15 cellular contexts compared by ENCODE assay signal in the genomic region with DNA sequence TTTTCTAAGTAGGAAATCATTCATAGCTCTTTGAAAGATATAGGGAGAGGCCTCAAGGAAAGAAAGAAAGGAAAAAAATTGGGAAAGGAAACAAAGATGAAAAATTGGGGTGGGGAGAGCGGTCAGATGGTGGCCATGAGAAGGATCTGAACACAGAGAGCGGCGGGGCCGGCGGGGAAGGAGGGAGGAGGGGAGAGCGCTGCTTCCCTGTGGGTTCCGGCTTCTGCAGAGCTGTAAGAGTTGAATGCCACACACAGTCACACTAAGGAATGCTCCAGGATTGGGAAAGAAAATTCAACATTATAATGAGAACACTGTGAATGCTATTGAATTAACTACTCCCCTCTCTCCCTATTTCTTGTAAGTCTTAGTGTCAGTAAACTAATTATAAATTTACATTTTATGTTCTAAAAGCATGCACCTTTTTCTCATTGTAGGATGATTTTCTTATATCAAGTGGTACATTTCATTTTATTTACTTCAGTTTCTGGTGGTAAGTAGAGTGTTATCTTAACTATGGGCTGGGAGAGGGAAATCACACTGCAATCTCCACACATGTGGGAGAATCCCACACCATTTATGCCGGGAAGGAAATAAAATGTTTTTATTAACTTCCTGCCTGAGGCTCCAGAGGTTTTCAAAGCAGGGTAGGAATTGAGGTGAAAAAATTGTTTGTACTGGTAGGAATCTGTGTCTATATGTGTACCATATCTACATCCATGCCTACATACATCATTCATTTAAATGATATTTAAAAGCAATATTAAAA. TPM values are rescaled to one million over a fixed set of nuclear protein-coding genes. Genes with fewer than 3 reads are reported as not detected.
DNase-seq lines count a peak whose midpoint lies in the region; ATAC-seq and TF ChIP-seq lines count a peak whose summit lies in the region.
"Had no signal": no experiment of that assay in that cellular context is flagged by ENCODE, and none has a peak within 500 bp of the region (broad histone marks: within the 10 kb centered on the region; RNA-seq: fewer than 3 reads in every experiment).

No MANE protein-coding gene starts in this region.

- H3K9ac ChIP-seq in adipocyte (ENCODE audit: low read length): no peak overlapping the region

- CTCF ChIA-PET in naive thymus-derived CD4-positive, alpha-beta T cell (lab: Charles Lee): no interaction called here

- no peak overlapping the region for H3K27ac ChIP-seq in naive thymus-derived CD4-positive, alpha-beta T cell (ENCODE audit: low read depth, low read length)
- H3K27ac ChIP-seq: thyroid gland had no signal

- peak overlapping the region; percentile 18 for H3K4me3 ChIP-seq in adipocyte (ENCODE audit: low read length)
- H3K4me3 ChIP-seq in naive thymus-derived CD4-positive, alpha-beta T cell (ENCODE audit: low read length): no peak overlapping the region
- H3K4me3 ChIP-seq: thyroid gland had no signal

- peaks cover 2% of the 10 kb centered on the region for H3K27me3 Mint-ChIP-seq in glutamatergic neuron (ENCODE audit: unreplicated experiment)
- peaks cover 12% of the 10 kb centered on the region for H3K27me3 Mint-ChIP-seq in mesothelial cell of epicardium (ENCODE audit: low read depth)
- peaks cover 9% of the 10 kb centered on the region for H3K27me3 Mint-ChIP-seq in type B pancreatic cell
- peaks cover 19 to 51% (median 48%) of the 10 kb centered on the region in 5 donors for H3K27me3 Mint-ChIP-seq in naive thymus-derived CD4-positive, alpha-beta T cell

- no peaks in the 10 kb centered on the region for H3K36me3 ChIP-seq in adipocyte (ENCODE audit: control insufficient read depth, insufficient read depth, low read length, severe bottlenecking)
- no peaks in the 10 kb centered on the region for H3K36me3 ChIP-seq in naive thymus-derived CD4-positive, alpha-beta T cell (ENCODE audit: control insufficient read depth in 2 of 3, insufficient read depth in 3 of 3, low read length in 3 of 3)
- H3K36me3 ChIP-seq: thyroid gland had no signal

- ATAC-seq in naive thymus-derived CD4-positive, alpha-beta T cell: no peak
- no peak for ATAC-seq in GM21529 (IDR thresholded peaks at IDR 0.05; ENCODE audit: unreplicated experiment)

- H3K27me3 ChIP-seq in adipocyte (replicated peaks; ENCODE audit: control insufficient read depth, insufficient read depth, low read length): no peaks in the 10 kb centered on the region
- H3K27me3 ChIP-seq in naive thymus-derived CD4-positive, alpha-beta T cell (ENCODE audit: control insufficient read depth in 2 of 2, insufficient read depth in 2 of 2, low read length in 2 of 2): no peaks in the 10 kb centered on the region
- H3K27me3 ChIP-seq: thyroid gland had no signal

- H3K9me3 ChIP-seq in adipocyte (ENCODE audit: control insufficient read depth, low read length): no peaks in the 10 kb centered on the region
- no peaks in the 10 kb centered on the region for H3K9me3 ChIP-seq in naive thymus-derived CD4-positive, alpha-beta T cell (ENCODE audit: control insufficient read depth in 2 of 3, low read length in 3 of 3)
- H3K9me3 ChIP-seq: thyroid gland had no signal

- H3K4me1 Mint-ChIP-seq in glutamatergic neuron (ENCODE audit: low read depth, unreplicated experiment) (peaks cover 4% of the 10 kb centered on the region), mesothelial cell of epicardium (peaks cover 18% of the 10 kb centered on the region), type B pancreatic cell (ENCODE audit: unreplicated experiment) (peaks cover 11% of the 10 kb centered on the region)
- no peaks in the 10 kb centered on the region for H3K4me1 Mint-ChIP-seq in naive thymus-derived CD4-positive, alpha-beta T cell

- DNase-seq in adipocyte (ENCODE audit: low read depth) (peak; percentile 27), glutamatergic neuron (peak; percentile 68), mesothelial cell of epicardium (ENCODE audit: low spot score in 2 of 2, unreplicated experiment in 2 of 2) (peak in 1 of 2 experiments; percentile 44), type B pancreatic cell (ENCODE audit: extremely low spot score, unreplicated experiment) (no peak), middle frontal gyrus (ENCODE audit: extremely low spot score, low spot score) (no peak), DMS 273 treated with DMSO at 0.1 percent for 48 hours (lab: John Stamatoyannopoulos, UW) (no peak)
- no peak for DNase-seq in naive thymus-derived CD4-positive, alpha-beta T cell
- DNase-seq: activated T-cell treated with anti-CD3 and anti-CD28 coated beads, Interleukin-2, amount 50 U/mL, for 24 hours; amniotic stem cell; effector CD8-positive, alpha-beta T cell; head of caudate nucleus; stimulated activated CD4-positive, alpha-beta T cell treated with anti-CD3 and anti-CD28 coated beads, Interleukin-12 subunit alpha, Interleukin-12 subunit beta, amount 100 ng/mL, for 4 hours; thyroid gland had no signal

- intact Hi-C loops in naive thymus-derived CD4-positive, alpha-beta T cell (cut with micrococcal nuclease): no loop called here

- H3K27ac Mint-ChIP-seq in glutamatergic neuron (ENCODE audit: unreplicated experiment): peak overlapping the region; percentile 82
- H3K27ac Mint-ChIP-seq in mesothelial cell of epicardium: peak overlapping the region; percentile 77
- H3K27ac Mint-ChIP-seq in type B pancreatic cell: peak overlapping the region; percentile 58
- no peak overlapping the region for H3K27ac Mint-ChIP-seq in naive thymus-derived CD4-positive, alpha-beta T cell
- H3K27ac Mint-ChIP-seq: activated T-cell treated with anti-CD3 and anti-CD28 coated beads, Interleukin-2, amount 50 U/mL, for 24 hours had no signal

- POLR2A ChIA-PET in naive thymus-derived CD4-positive, alpha-beta T cell (lab: Charles Lee): no interaction called here

- H3K4me3 Mint-ChIP-seq in glutamatergic neuron (ENCODE audit: unreplicated experiment): peak overlapping the region; percentile 85
- peak overlapping the region; percentile 70 for H3K4me3 Mint-ChIP-seq in mesothelial cell of epicardium
- H3K4me3 Mint-ChIP-seq in type B pancreatic cell: peak overlapping the region; percentile 76
- no peak overlapping the region for H3K4me3 Mint-ChIP-seq in naive thymus-derived CD4-positive, alpha-beta T cell
- H3K4me3 Mint-ChIP-seq: activated T-cell treated with anti-CD3 and anti-CD28 coated beads, Interleukin-2, amount 50 U/mL, for 24 hours had no signal

- no peaks in the 10 kb centered on the region for H3K36me3 Mint-ChIP-seq in glutamatergic neuron (ENCODE audit: unreplicated experiment)
- H3K36me3 Mint-ChIP-seq in mesothelial cell of epicardium: no peaks in the 10 kb centered on the region
- no peaks in the 10 kb centered on the region for H3K36me3 Mint-ChIP-seq in type B pancreatic cell
- H3K36me3 Mint-ChIP-seq in naive thymus-derived CD4-positive, alpha-beta T cell: no peaks in the 10 kb centered on the region

- peaks cover 4% of the 10 kb centered on the region for H3K4me1 ChIP-seq in adipocyte (ENCODE audit: control insufficient read depth, insufficient read depth, low read length)
- no peaks in the 10 kb centered on the region for H3K4me1 ChIP-seq in naive thymus-derived CD4-positive, alpha-beta T cell (ENCODE audit: control insufficient read depth in 2 of 2, insufficient read depth in 2 of 2, low read length in 2 of 2)
- H3K4me1 ChIP-seq: thyroid gland had no signal

- H3K9me3 Mint-ChIP-seq in glutamatergic neuron (ENCODE audit: unreplicated experiment) (no peaks in the 10 kb centered on the region), mesothelial cell of epicardium (no peaks in the 10 kb centered on the region), type B pancreatic cell (no peaks in the 10 kb centered on the region)
- peaks cover 0 to 4% (median 0%) of the 10 kb centered on the region in 11 donors for H3K9me3 Mint-ChIP-seq in naive thymus-derived CD4-positive, alpha-beta T cell
- H3K9me3 Mint-ChIP-seq: activated T-cell treated with anti-CD3 and anti-CD28 coated beads, Interleukin-2, amount 50 U/mL, for 24 hours had no signal

- no peak for TF ChIP-seq CTCF in glutamatergic neuron (IDR thresholded peaks at IDR 0.05; ENCODE audit: partially characterized antibody, unreplicated experiment)
- no peak for TF ChIP-seq CTCF in mesothelial cell of epicardium (IDR thresholded peaks at IDR 0.05; ENCODE audit: unreplicated experiment)
- no peak for TF ChIP-seq CTCF in type B pancreatic cell (conservative IDR thresholded peaks at IDR 0.05)

RNA-seq across cellular contexts. Expression of gene F11, which starts 0.9 kb away (rescaled TPM):
- not detected for total RNA-seq in glutamatergic neuron (ENCODE audit: unreplicated experiment)
- 0.11 TPM in 1 of 3 replicates, not detected in the others for total RNA-seq in mesothelial cell of epicardium
- total RNA-seq in type B pancreatic cell (ENCODE audit: low replicate concordance): 0.72 and 1.0 TPM in 2 replicates
- under 1 TPM in 1 of 5 experiments, not detected in 4; 0.64 TPM for total RNA-seq in naive thymus-derived CD4-positive, alpha-beta T cell
- not detected for polyA plus RNA-seq in naive thymus-derived CD4-positive, alpha-beta T cell
- total RNA-seq: M059J, thyroid gland had no signal

RNA-seq across cellular contexts. Expression of gene KLKB1, which starts 39.6 kb away (rescaled TPM):
- total RNA-seq in glutamatergic neuron (ENCODE audit: unreplicated experiment) (0.29 TPM), mesothelial cell of epicardium (not detected in 3 replicates), type B pancreatic cell (ENCODE audit: low replicate concordance) (0.24 and 0.67 TPM in 2 replicates)
- 1 to 10 TPM in 4 of 5 experiments, under 1 TPM in 1; 0.77 to 1.9 (median 1.4) TPM for total RNA-seq in naive thymus-derived CD4-positive, alpha-beta T cell
- under 1 TPM; 0.25 to 0.26 TPM for polyA plus RNA-seq in naive thymus-derived CD4-positive, alpha-beta T cell
- total RNA-seq: M059J had no signal

Comparison
In these comparisons a context has a peak if more than half of its experiments do, and no peak if none do; other contexts are left out.
1. DNase-seq: peak in adipocyte (single experiment) and glutamatergic neuron (single experiment); none in type B pancreatic cell (single experiment), middle frontal gyrus (single experiment), naive thymus-derived CD4-positive, alpha-beta T cell (0 of 9) and DMS 273 treated with DMSO at 0.1 percent for 48 hours (single experiment).
2. H3K27ac Mint-ChIP-seq: peak in glutamatergic neuron (single experiment), mesothelial cell of epicardium (single experiment) and type B pancreatic cell (single experiment); none in naive thymus-derived CD4-positive, alpha-beta T cell (0 of 9).
3. H3K4me3 Mint-ChIP-seq: peak in glutamatergic neuron (single experiment), mesothelial cell of epicardium (single experiment) and type B pancreatic cell (single experiment); none in naive thymus-derived CD4-positive, alpha-beta T cell (0 of 10).